ENCODE assay signal across 27 cellular contexts in genomic region chr3:133522036-133522435, GRCh38. TPM values are rescaled to one million over a fixed set of nuclear protein-coding genes. Genes with fewer than 3 reads are reported as not detected.
DNase-seq lines count a peak whose midpoint lies in the region; ATAC-seq and TF ChIP-seq lines count a peak whose summit lies in the region.
"Had no signal": no experiment of that assay in that cellular context is flagged by ENCODE, and none has a peak within 500 bp of the region (broad histone marks: within the 10 kb centered on the region; RNA-seq: fewer than 3 reads in every experiment).

No MANE protein-coding gene starts in this region.

- H3K4me2 ChIP-seq in OCI-LY3 (ENCODE audit: low read length) (peak overlapping the region; percentile 62), GM23248 (ENCODE audit: unreplicated experiment) (no peak overlapping the region)
- H3K4me2 ChIP-seq: A549, KMS-11 had no signal

- H3K9ac ChIP-seq in OCI-LY3 (ENCODE audit: low read length) (peak overlapping the region; percentile 58), GM23248 (no peak overlapping the region)
- H3K9ac ChIP-seq: KMS-11 had no signal

- H3K27ac Mint-ChIP-seq in Calu3 (ENCODE audit: unreplicated experiment) = peak overlapping the region; percentile 20
- H3K27ac Mint-ChIP-seq in stimulated activated memory B cell treated with anti-CD40 and anti-IgM and Interleukin-4, amounts not matched to agents 10 μg/mL and 1 μg/mL and 100 μg/mL, for 72 hours = peak overlapping the region; percentile 16
- H3K27ac Mint-ChIP-seq: CD8-positive, alpha-beta T cell; HFFc6; T-helper 17 cell had no signal

- no peaks in the 10 kb centered on the region for H3K9me2 ChIP-seq in GM23248 (ENCODE audit: insufficient read depth)

- H3F3A ChIP-seq in GM23248 (ENCODE audit: insufficient read depth) = no peaks in the 10 kb centered on the region

- no peaks in the 10 kb centered on the region for H3K36me3 Mint-ChIP-seq in Calu3 (ENCODE audit: insufficient read depth, unreplicated experiment)
- no peaks in the 10 kb centered on the region for H3K36me3 Mint-ChIP-seq in stimulated activated memory B cell treated with anti-CD40 and anti-IgM and Interleukin-4, amounts not matched to agents 10 μg/mL and 1 μg/mL and 100 μg/mL, for 72 hours
- H3K36me3 Mint-ChIP-seq: CD8-positive, alpha-beta T cell had no signal

- no peak overlapping the region for H3K4me3 Mint-ChIP-seq in Calu3 (ENCODE audit: low read depth, unreplicated experiment)
- H3K4me3 Mint-ChIP-seq in stimulated activated memory B cell treated with anti-CD40 and anti-IgM and Interleukin-4, amounts not matched to agents 10 μg/mL and 1 μg/mL and 100 μg/mL, for 72 hours = no peak overlapping the region
- H3K4me3 Mint-ChIP-seq: CD8-positive, alpha-beta T cell; HFFc6; T-helper 17 cell had no signal

- H3K4me1 Mint-ChIP-seq in Calu3 (ENCODE audit: low read depth, unreplicated experiment) = peaks cover 28% of the 10 kb centered on the region
- H3K4me1 Mint-ChIP-seq in stimulated activated memory B cell treated with anti-CD40 and anti-IgM and Interleukin-4, amounts not matched to agents 10 μg/mL and 1 μg/mL and 100 μg/mL, for 72 hours = peaks cover 22% of the 10 kb centered on the region

- no peaks in the 10 kb centered on the region for H4K20me1 ChIP-seq in OCI-LY3 (ENCODE audit: insufficient read depth, low read length)
- no peaks in the 10 kb centered on the region for H4K20me1 ChIP-seq in GM23248 (ENCODE audit: insufficient read depth)

- peak; percentile 54 for ATAC-seq in GM18868 (IDR thresholded peaks at IDR 0.05; ENCODE audit: unreplicated experiment)
- peak; percentile 77 for ATAC-seq in stimulated activated memory B cell treated with anti-CD40 and anti-IgM and Interleukin-4, amounts not matched to agents 10 μg/mL and 1 μg/mL and 100 μg/mL, for 72 hours
- ATAC-seq in HG03139 (IDR thresholded peaks at IDR 0.05; ENCODE audit: unreplicated experiment) = no peak
- ATAC-seq: A549; CD8-positive, alpha-beta T cell; T-helper 17 cell had no signal

- H3K36me3 ChIP-seq in OCI-LY3 (replicated peaks; ENCODE audit: low read depth, low read length) = no peaks in the 10 kb centered on the region
- H3K36me3 ChIP-seq in GM23248 (ENCODE audit: low read depth) = no peaks in the 10 kb centered on the region

- no peaks in the 10 kb centered on the region for H3K9me3 ChIP-seq in OCI-LY3 (ENCODE audit: insufficient read depth, low read length)
- no peaks in the 10 kb centered on the region for H3K9me3 ChIP-seq in GM23248 (ENCODE audit: low read depth)
- H3K9me3 ChIP-seq: A549 had no signal

- peaks cover 32% of the 10 kb centered on the region for H3K4me1 ChIP-seq in OCI-LY3 (ENCODE audit: low read length)
- H3K4me1 ChIP-seq in GM23248 (ENCODE audit: insufficient read depth) = no peaks in the 10 kb centered on the region

- no peak for TF ChIP-seq CTCF in Calu3 (IDR thresholded peaks at IDR 0.05; ENCODE audit: unreplicated experiment)
- TF ChIP-seq CTCF in OCI-LY3 (IDR thresholded peaks at IDR 0.05; ENCODE audit: low read depth, low read length) = no peak

- intact Hi-C loops in Calu3 (cut with micrococcal nuclease; ENCODE audit: unreplicated experiment) = loop anchor here (2.0 kb wide), 1 partner anchor 47 kb away; no protein-coding TSS in a partner anchor

- H3K27me3 ChIP-seq in OCI-LY3 (ENCODE audit: low read depth, low read length) (no peaks in the 10 kb centered on the region), GM23248 (replicated peaks; ENCODE audit: insufficient read depth) (no peaks in the 10 kb centered on the region)

- in situ Hi-C loops in GM23248 (cut with MboI) = no loop called here

- H3K4me3 ChIP-seq in OCI-LY3 (ENCODE audit: low read length) (peak overlapping the region; percentile 39), GM23248 (no peak overlapping the region)
- H3K4me3 ChIP-seq: A549 had no signal

- WGBS in GM23248 (ENCODE audit: low coverage in 1 of 2, low lambda C conversion rate in 2 of 2, missing lambda C conversion rate in 2 of 2), 2 experiments = 43 to 55% methylated on average over 6 of the region's 6 CpGs

- H3K79me2 ChIP-seq in OCI-LY3 (ENCODE audit: low read length) (no peaks in the 10 kb centered on the region), GM23248 (ENCODE audit: insufficient read depth) (no peaks in the 10 kb centered on the region)

- H3K27ac ChIP-seq in OCI-LY3 (ENCODE audit: low read length) (peak overlapping the region; percentile 56), GM23248 (no peak overlapping the region)
- H3K27ac ChIP-seq: A549, KMS-11 had no signal

- H3K27me3 Mint-ChIP-seq in Calu3 (ENCODE audit: unreplicated experiment) = no peaks in the 10 kb centered on the region
- H3K27me3 Mint-ChIP-seq in stimulated activated memory B cell treated with anti-CD40 and anti-IgM and Interleukin-4, amounts not matched to agents 10 μg/mL and 1 μg/mL and 100 μg/mL, for 72 hours = no peaks in the 10 kb centered on the region

- H2AFZ ChIP-seq in OCI-LY3 (ENCODE audit: low read depth, low read length) = peak overlapping the region; percentile 57
- H2AFZ ChIP-seq in GM23248 = no peak overlapping the region

- no peaks in the 10 kb centered on the region for H3K9me3 Mint-ChIP-seq in Calu3 (ENCODE audit: low read depth, unreplicated experiment)
- H3K9me3 Mint-ChIP-seq in stimulated activated memory B cell treated with anti-CD40 and anti-IgM and Interleukin-4, amounts not matched to agents 10 μg/mL and 1 μg/mL and 100 μg/mL, for 72 hours = no peaks in the 10 kb centered on the region
- H3K9me3 Mint-ChIP-seq: CD8-positive, alpha-beta T cell; HFFc6 had no signal

- CTCF ChIA-PET in Calu3 (lab: Charles Lee) = interaction anchor here (0.7 to 1.1 kb wide), 3 partner anchors 42 to 56 kb away, joined by 3 to 4 read pairs (median 3); partner anchors contain the start of gene CDV3

- DNase-seq in Calu3 (no peak), COR-L47 (lab: John Stamatoyannopoulos, UW) (no peak), GM23248 (no peak)
- DNase-seq: CD8-positive, alpha-beta T cell; DMS53; EL; GF-D8; H7; HFFc6; IMR-90; MV-4-11; NCI-H1105 treated with DMSO at 0.1 percent for 48 hours; NCI-H1694; NCI-H2081; NCI-H2171; NCI-H345; NCI-H524; NCI-H82; Right ventricle myocardium superior; SW 1271; T-helper 17 cell had no signal

- BruUV-seq in Calu3 (replicated peaks; lab: Mats Ljungman, UMichigan) = no TSS peak

RNA-seq across cellular contexts. Expression of gene CDV3, which starts 51.5 kb away (rescaled TPM):
- 276 and 306 TPM in 2 replicates for total RNA-seq in Calu3 (2022)
- total RNA-seq in GM23248 (2014; rRNA removed; shearing (Covaris generic)) = 155 TPM in 2 replicates
- 37.0 and 41.8 TPM in 2 replicates for polyA plus RNA-seq in GM23248 (2016; fragmentation: Nextera tagmentation; extraction: Ambion mirVana)
